ENCODE assay signal across 1 cellular context in the genomic region with DNA sequence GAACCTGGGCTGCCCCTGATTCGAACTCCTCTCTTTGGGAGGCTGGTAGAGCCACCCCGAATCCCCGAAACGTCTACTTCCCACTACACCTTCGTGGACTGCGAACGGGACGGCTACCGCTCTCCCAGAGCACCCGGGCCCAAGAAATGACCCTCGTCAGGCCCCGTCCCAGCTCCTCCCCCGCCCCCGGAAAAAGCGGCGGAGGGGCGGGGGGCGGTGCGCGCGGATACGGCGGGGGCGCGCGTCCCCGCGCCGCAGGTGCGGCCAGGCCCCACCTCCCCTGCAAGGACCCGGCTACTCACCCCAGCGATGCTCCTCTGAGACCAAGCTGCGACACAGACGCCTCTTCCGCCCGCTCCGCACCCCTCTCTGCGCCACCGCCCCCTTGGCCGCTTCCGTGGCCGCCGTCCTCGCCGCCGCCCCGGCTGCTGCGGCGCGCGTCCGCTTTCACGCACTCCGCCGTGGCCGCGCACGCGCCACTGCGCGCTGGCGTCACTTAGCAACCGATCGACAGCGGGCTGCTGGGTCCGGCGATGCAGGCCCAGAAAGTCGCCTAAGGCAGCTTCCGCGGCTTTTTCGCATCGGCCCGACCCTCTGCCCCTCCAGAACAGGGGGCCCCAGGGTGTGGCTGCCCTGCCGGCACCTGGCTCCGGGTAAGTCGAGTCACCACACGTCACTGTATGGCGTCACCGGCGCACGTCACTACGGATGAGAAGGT.
TF ChIP-seq lines count a peak whose summit lies in the region.

A gene (minus strand): TSS at position 432 of the 718 bp plus-strand sequence.

TF ChIP-seq in K562, 482 proteins besides CTCF, POLR2A, EP300 and RAD21 (continued from another document and continues in another):
- TF ChIP-seq, protein P1, sequence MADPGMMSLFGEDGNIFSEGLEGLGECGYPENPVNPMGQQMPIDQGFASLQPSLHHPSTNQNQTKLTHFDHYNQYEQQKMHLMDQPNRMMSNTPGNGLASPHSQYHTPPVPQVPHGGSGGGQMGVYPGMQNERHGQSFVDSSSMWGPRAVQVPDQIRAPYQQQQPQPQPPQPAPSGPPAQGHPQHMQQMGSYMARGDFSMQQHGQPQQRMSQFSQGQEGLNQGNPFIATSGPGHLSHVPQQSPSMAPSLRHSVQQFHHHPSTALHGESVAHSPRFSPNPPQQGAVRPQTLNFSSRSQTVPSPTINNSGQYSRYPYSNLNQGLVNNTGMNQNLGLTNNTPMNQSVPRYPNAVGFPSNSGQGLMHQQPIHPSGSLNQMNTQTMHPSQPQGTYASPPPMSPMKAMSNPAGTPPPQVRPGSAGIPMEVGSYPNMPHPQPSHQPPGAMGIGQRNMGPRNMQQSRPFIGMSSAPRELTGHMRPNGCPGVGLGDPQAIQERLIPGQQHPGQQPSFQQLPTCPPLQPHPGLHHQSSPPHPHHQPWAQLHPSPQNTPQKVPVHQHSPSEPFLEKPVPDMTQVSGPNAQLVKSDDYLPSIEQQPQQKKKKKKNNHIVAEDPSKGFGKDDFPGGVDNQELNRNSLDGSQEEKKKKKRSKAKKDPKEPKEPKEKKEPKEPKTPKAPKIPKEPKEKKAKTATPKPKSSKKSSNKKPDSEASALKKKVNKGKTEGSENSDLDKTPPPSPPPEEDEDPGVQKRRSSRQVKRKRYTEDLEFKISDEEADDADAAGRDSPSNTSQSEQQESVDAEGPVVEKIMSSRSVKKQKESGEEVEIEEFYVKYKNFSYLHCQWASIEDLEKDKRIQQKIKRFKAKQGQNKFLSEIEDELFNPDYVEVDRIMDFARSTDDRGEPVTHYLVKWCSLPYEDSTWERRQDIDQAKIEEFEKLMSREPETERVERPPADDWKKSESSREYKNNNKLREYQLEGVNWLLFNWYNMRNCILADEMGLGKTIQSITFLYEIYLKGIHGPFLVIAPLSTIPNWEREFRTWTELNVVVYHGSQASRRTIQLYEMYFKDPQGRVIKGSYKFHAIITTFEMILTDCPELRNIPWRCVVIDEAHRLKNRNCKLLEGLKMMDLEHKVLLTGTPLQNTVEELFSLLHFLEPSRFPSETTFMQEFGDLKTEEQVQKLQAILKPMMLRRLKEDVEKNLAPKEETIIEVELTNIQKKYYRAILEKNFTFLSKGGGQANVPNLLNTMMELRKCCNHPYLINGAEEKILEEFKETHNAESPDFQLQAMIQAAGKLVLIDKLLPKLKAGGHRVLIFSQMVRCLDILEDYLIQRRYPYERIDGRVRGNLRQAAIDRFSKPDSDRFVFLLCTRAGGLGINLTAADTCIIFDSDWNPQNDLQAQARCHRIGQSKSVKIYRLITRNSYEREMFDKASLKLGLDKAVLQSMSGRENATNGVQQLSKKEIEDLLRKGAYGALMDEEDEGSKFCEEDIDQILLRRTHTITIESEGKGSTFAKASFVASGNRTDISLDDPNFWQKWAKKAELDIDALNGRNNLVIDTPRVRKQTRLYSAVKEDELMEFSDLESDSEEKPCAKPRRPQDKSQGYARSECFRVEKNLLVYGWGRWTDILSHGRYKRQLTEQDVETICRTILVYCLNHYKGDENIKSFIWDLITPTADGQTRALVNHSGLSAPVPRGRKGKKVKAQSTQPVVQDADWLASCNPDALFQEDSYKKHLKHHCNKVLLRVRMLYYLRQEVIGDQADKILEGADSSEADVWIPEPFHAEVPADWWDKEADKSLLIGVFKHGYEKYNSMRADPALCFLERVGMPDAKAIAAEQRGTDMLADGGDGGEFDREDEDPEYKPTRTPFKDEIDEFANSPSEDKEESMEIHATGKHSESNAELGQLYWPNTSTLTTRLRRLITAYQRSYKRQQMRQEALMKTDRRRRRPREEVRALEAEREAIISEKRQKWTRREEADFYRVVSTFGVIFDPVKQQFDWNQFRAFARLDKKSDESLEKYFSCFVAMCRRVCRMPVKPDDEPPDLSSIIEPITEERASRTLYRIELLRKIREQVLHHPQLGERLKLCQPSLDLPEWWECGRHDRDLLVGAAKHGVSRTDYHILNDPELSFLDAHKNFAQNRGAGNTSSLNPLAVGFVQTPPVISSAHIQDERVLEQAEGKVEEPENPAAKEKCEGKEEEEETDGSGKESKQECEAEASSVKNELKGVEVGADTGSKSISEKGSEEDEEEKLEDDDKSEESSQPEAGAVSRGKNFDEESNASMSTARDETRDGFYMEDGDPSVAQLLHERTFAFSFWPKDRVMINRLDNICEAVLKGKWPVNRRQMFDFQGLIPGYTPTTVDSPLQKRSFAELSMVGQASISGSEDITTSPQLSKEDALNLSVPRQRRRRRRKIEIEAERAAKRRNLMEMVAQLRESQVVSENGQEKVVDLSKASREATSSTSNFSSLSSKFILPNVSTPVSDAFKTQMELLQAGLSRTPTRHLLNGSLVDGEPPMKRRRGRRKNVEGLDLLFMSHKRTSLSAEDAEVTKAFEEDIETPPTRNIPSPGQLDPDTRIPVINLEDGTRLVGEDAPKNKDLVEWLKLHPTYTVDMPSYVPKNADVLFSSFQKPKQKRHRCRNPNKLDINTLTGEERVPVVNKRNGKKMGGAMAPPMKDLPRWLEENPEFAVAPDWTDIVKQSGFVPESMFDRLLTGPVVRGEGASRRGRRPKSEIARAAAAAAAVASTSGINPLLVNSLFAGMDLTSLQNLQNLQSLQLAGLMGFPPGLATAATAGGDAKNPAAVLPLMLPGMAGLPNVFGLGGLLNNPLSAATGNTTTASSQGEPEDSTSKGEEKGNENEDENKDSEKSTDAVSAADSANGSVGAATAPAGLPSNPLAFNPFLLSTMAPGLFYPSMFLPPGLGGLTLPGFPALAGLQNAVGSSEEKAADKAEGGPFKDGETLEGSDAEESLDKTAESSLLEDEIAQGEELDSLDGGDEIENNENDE (IDR thresholded peaks at IDR 0.05; ENCODE audit: low read depth, low read length): no peak
- TF ChIP-seq MED1 (CRISPR knock-in tag; IDR thresholded peaks at IDR 0.05; ENCODE audit: borderline replicate concordance) (no peak), MXI1 (IDR thresholded peaks at IDR 0.05; ENCODE audit: low read depth, low read length) (no peak), FUS (optimal IDR thresholded peaks at IDR 0.05; ENCODE audit: low read depth, low read length) (no peak), CBX8 (IDR thresholded peaks at IDR 0.05; ENCODE audit: borderline replicate concordance, extremely low read depth, low read depth, low read length, poor library complexity, severe bottlenecking) (no peak), SMAD2 (IDR thresholded peaks at IDR 0.05; ENCODE audit: low read depth, low read length) (no peak), ZNF41 (CRISPR knock-in tag; conservative IDR thresholded peaks at IDR 0.05) (no peak), DPF2 (IDR thresholded peaks at IDR 0.05) (no peak), EWSR1 (IDR thresholded peaks at IDR 0.05; ENCODE audit: borderline replicate concordance, low read depth, partially characterized antibody) (no peak), YY1 (IDR thresholded peaks at IDR 0.05; ENCODE audit: borderline replicate concordance in 1 of 3, control insufficient read depth in 1 of 3, extremely low read depth in 1 of 3, insufficient read depth in 3 of 3, insufficient read length in 1 of 3, insufficient replicate concordance in 2 of 3, low read depth in 1 of 3, low read length in 2 of 3) (peak in 1 of 3 experiments; percentile 3)
- TF ChIP-seq, protein P2, sequence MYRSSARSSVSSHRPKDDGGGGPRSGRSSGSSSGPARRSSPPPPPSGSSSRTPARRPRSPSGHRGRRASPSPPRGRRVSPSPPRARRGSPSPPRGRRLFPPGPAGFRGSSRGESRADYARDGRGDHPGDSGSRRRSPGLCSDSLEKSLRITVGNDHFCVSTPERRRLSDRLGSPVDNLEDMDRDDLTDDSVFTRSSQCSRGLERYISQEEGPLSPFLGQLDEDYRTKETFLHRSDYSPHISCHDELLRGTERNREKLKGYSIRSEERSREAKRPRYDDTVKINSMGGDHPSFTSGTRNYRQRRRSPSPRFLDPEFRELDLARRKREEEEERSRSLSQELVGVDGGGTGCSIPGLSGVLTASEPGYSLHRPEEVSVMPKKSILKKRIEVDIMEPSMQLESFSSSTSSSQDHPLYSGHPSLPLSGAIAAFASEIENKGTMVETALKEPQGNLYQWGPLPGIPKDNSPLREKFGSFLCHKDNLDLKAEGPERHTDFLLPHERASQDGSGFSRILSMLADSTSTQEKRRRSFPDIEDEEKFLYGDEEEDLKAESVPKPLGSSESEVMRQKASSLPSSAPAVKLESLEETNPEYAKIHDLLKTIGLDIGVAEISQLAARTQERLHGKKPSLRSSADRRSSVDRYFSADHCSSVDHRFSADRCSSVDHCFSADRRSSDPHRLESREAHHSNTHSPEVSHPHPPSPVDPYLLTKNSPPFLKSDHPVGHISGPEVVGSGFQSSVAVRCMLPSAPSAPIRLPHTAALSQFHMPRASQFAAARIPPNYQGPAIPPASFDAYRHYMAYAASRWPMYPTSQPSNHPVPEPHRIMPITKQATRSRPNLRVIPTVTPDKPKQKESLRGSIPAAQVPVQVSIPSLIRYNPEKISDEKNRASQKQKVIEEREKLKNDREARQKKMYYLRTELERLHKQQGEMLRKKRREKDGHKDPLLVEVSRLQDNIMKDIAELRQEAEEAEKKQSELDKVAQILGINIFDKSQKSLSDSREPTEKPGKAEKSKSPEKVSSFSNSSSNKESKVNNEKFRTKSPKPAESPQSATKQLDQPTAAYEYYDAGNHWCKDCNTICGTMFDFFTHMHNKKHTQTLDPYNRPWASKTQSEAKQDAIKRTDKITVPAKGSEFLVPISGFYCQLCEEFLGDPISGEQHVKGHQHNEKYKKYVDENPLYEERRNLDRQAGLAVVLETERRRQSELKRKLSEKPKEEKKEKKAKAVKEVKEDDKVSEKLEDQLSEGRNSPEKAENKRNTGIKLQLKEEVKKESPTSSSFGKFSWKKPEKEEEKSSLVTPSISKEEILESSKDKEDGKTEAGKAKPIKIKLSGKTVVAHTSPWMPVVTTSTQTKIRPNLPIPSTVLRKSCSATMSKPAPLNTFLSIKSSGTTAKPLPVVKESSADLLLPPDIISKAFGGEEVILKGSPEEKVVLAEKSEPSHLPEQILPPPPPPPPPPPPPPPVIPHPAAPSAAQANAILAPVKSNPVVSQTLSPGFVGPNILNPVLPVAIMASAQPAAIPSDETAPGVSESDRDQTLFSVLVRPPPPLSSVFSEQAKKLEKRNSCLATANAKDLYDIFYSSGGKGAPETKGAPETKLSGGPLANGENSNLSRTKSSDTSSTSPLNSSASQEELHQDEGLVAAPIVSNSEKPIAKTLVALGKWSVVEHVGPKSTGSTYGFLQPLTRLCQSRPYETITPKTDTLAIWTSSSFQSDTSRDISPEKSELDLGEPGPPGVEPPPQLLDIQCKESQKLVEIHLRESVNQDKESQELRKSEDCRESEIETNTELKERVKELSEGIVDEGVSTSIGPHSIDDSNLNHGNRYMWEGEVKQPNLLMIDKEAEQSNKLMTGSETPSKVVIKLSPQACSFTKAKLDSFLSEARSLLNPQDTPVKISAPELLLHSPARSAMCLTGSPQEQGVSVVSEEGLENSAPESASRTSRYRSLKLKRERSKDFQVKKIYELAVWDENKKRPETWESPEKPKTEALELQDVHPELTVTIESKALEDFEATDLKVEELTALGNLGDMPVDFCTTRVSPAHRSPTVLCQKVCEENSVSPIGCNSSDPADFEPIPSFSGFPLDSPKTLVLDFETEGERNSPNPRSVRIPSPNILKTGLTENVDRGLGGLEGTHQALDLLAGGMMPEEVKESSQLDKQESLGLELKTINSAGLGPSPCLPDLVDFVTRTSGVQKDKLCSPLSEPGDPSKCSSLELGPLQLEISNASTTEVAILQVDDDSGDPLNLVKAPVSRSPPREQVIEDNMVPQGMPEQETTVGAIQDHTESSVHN (IDR thresholded peaks at IDR 0.05; ENCODE audit: borderline replicate concordance in 1 of 2, low read depth in 1 of 2): no peak
